12 cellular contexts compared by ENCODE assay signal in the genomic region with DNA sequence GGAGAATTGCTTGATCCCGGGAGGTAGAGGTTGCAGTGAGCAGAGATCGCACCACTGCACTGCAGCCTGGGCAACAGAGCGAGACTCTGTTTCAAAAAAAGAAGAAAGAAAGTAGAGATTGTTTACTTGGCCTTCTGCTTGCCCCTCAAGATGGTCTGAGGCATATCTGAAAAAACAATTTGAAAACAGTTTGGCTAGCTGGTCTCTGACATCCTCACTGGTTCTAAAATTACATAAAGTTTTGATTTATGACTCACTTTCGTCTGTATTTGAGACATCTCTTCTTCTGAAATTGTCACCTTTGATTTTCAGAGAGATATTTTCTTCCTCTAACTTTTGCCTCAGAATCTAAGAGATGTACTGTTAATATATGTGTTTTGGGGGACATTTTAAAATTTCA. TPM values are rescaled to one million over a fixed set of nuclear protein-coding genes. Genes with fewer than 3 reads are reported as not detected.
DNase-seq lines count a peak whose midpoint lies in the region; ATAC-seq and TF ChIP-seq lines count a peak whose summit lies in the region.
"Had no signal": no experiment of that assay in that cellular context is flagged by ENCODE, and none has a peak within 500 bp of the region (broad histone marks: within the 10 kb centered on the region; RNA-seq: fewer than 3 reads in every experiment).

No MANE protein-coding gene starts in this region.

- DNase-seq in HCEC 1CT = peak; percentile 13
- peak; percentile 4 for DNase-seq in HS-5 (ENCODE audit: low read depth)
- DNase-seq in osteocyte (ENCODE audit: extremely low spot score, unreplicated experiment) = no peak
- no peak for DNase-seq in putamen (ENCODE audit: low spot score)
- no peak for DNase-seq in WTC11 (ENCODE audit: low spot score)
- DNase-seq in NCI-H526 (lab: John Stamatoyannopoulos, UW) = no peak
- DNase-seq in RKO (ENCODE audit: low spot score) = no peak
- DNase-seq: amygdala; natural killer cell; stimulated activated naive CD4-positive, alpha-beta T cell had no signal

- H3K27ac Mint-ChIP-seq in osteocyte (ENCODE audit: unreplicated experiment) = peak overlapping the region; percentile 84
- H3K27ac Mint-ChIP-seq in WTC11 = no peak overlapping the region
- H3K27ac Mint-ChIP-seq: natural killer cell; T-helper 2 cell treated with Interferon-gamma antibody and Interleukin-4, amounts not matched to agents 5 μg/mL and 100 μg/mL, for 36 hours had no signal

- peak; percentile 92 for ATAC-seq in GM18868 (IDR thresholded peaks at IDR 0.05; ENCODE audit: unreplicated experiment)
- ATAC-seq in WTC11 = no peak
- ATAC-seq: natural killer cell had no signal

- TF ChIP-seq CTCF in osteocyte (IDR thresholded peaks at IDR 0.05) (no peak), WTC11 (IDR thresholded peaks at IDR 0.05) (no peak)

- H3K4me3 Mint-ChIP-seq in osteocyte (ENCODE audit: unreplicated experiment) (peak overlapping the region; percentile 42), WTC11 (no peak overlapping the region)
- H3K4me3 Mint-ChIP-seq: natural killer cell; T-helper 2 cell treated with Interferon-gamma antibody and Interleukin-4, amounts not matched to agents 5 μg/mL and 100 μg/mL, for 36 hours had no signal

- H3K36me3 Mint-ChIP-seq in osteocyte (ENCODE audit: unreplicated experiment) = peaks cover 5% of the 10 kb centered on the region
- no peaks in the 10 kb centered on the region for H3K36me3 Mint-ChIP-seq in WTC11
- H3K36me3 Mint-ChIP-seq: natural killer cell had no signal

- H3K4me1 Mint-ChIP-seq in osteocyte (ENCODE audit: unreplicated experiment) (peaks cover 16% of the 10 kb centered on the region), WTC11 (no peaks in the 10 kb centered on the region)
- H3K4me1 Mint-ChIP-seq: natural killer cell had no signal

- POLR2A ChIA-PET in WTC11 (lab: Charles Lee) = interaction anchor here (0.7 kb wide), 1 partner anchor 414 kb away, joined by 3 read pairs; no protein-coding TSS in a partner anchor

- CTCF ChIA-PET in WTC11 (lab: Charles Lee) = no interaction called here

- H3K27me3 Mint-ChIP-seq in osteocyte (ENCODE audit: unreplicated experiment) (no peaks in the 10 kb centered on the region), WTC11 (ENCODE audit: low read depth) (no peaks in the 10 kb centered on the region)

- H3K9me3 Mint-ChIP-seq in osteocyte (ENCODE audit: unreplicated experiment) (no peaks in the 10 kb centered on the region), WTC11 (no peaks in the 10 kb centered on the region)
- H3K9me3 Mint-ChIP-seq: natural killer cell; T-helper 2 cell treated with Interferon-gamma antibody and Interleukin-4, amounts not matched to agents 5 μg/mL and 100 μg/mL, for 36 hours had no signal

TF ChIP-seq in WTC11, 78 proteins besides CTCF, POLR2A, EP300 and RAD21 (continues in another document):
- TF ChIP-seq ELF4 (CRISPR knock-in tag; IDR thresholded peaks at IDR 0.05; ENCODE audit: low read depth) = no peak
- TF ChIP-seq GABPB1 (CRISPR knock-in tag; IDR thresholded peaks at IDR 0.05) = no peak
- TF ChIP-seq IRF2 (CRISPR knock-in tag; IDR thresholded peaks at IDR 0.05; ENCODE audit: borderline replicate concordance, low read depth) = no peak
- TF ChIP-seq GTF2I (CRISPR knock-in tag; conservative IDR thresholded peaks at IDR 0.05) = no peak
- TF ChIP-seq, protein P1, sequence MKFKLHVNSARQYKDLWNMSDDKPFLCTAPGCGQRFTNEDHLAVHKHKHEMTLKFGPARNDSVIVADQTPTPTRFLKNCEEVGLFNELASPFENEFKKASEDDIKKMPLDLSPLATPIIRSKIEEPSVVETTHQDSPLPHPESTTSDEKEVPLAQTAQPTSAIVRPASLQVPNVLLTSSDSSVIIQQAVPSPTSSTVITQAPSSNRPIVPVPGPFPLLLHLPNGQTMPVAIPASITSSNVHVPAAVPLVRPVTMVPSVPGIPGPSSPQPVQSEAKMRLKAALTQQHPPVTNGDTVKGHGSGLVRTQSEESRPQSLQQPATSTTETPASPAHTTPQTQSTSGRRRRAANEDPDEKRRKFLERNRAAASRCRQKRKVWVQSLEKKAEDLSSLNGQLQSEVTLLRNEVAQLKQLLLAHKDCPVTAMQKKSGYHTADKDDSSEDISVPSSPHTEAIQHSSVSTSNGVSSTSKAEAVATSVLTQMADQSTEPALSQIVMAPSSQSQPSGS (CRISPR knock-in tag; IDR thresholded peaks at IDR 0.05; ENCODE audit: borderline replicate concordance, low read depth) = no peak
- no peak for TF ChIP-seq ZNF423 (CRISPR knock-in tag; IDR thresholded peaks at IDR 0.05)
- no peak for TF ChIP-seq MXD4 (CRISPR knock-in tag; IDR thresholded peaks at IDR 0.05; ENCODE audit: borderline replicate concordance)
- no peak for TF ChIP-seq TEAD4 (CRISPR knock-in tag; IDR thresholded peaks at IDR 0.05)
- TF ChIP-seq HMGA2 (CRISPR knock-in tag; IDR thresholded peaks at IDR 0.05) = no peak
- no peak for TF ChIP-seq NR2C2 (CRISPR knock-in tag; IDR thresholded peaks at IDR 0.05)
- TF ChIP-seq, protein P2, sequence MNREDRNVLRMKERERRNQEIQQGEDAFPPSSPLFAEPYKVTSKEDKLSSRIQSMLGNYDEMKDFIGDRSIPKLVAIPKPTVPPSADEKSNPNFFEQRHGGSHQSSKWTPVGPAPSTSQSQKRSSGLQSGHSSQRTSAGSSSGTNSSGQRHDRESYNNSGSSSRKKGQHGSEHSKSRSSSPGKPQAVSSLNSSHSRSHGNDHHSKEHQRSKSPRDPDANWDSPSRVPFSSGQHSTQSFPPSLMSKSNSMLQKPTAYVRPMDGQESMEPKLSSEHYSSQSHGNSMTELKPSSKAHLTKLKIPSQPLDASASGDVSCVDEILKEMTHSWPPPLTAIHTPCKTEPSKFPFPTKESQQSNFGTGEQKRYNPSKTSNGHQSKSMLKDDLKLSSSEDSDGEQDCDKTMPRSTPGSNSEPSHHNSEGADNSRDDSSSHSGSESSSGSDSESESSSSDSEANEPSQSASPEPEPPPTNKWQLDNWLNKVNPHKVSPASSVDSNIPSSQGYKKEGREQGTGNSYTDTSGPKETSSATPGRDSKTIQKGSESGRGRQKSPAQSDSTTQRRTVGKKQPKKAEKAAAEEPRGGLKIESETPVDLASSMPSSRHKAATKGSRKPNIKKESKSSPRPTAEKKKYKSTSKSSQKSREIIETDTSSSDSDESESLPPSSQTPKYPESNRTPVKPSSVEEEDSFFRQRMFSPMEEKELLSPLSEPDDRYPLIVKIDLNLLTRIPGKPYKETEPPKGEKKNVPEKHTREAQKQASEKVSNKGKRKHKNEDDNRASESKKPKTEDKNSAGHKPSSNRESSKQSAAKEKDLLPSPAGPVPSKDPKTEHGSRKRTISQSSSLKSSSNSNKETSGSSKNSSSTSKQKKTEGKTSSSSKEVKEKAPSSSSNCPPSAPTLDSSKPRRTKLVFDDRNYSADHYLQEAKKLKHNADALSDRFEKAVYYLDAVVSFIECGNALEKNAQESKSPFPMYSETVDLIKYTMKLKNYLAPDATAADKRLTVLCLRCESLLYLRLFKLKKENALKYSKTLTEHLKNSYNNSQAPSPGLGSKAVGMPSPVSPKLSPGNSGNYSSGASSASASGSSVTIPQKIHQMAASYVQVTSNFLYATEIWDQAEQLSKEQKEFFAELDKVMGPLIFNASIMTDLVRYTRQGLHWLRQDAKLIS (CRISPR knock-in tag; IDR thresholded peaks at IDR 0.05; ENCODE audit: borderline replicate concordance) = no peak
- no peak for TF ChIP-seq SMAD3 (CRISPR knock-in tag; IDR thresholded peaks at IDR 0.05; ENCODE audit: borderline replicate concordance)
- TF ChIP-seq, protein P3, sequence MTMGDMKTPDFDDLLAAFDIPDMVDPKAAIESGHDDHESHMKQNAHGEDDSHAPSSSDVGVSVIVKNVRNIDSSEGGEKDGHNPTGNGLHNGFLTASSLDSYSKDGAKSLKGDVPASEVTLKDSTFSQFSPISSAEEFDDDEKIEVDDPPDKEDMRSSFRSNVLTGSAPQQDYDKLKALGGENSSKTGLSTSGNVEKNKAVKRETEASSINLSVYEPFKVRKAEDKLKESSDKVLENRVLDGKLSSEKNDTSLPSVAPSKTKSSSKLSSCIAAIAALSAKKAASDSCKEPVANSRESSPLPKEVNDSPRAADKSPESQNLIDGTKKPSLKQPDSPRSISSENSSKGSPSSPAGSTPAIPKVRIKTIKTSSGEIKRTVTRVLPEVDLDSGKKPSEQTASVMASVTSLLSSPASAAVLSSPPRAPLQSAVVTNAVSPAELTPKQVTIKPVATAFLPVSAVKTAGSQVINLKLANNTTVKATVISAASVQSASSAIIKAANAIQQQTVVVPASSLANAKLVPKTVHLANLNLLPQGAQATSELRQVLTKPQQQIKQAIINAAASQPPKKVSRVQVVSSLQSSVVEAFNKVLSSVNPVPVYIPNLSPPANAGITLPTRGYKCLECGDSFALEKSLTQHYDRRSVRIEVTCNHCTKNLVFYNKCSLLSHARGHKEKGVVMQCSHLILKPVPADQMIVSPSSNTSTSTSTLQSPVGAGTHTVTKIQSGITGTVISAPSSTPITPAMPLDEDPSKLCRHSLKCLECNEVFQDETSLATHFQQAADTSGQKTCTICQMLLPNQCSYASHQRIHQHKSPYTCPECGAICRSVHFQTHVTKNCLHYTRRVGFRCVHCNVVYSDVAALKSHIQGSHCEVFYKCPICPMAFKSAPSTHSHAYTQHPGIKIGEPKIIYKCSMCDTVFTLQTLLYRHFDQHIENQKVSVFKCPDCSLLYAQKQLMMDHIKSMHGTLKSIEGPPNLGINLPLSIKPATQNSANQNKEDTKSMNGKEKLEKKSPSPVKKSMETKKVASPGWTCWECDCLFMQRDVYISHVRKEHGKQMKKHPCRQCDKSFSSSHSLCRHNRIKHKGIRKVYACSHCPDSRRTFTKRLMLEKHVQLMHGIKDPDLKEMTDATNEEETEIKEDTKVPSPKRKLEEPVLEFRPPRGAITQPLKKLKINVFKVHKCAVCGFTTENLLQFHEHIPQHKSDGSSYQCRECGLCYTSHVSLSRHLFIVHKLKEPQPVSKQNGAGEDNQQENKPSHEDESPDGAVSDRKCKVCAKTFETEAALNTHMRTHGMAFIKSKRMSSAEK (CRISPR knock-in tag; IDR thresholded peaks at IDR 0.05; ENCODE audit: borderline replicate concordance) = no peak

RNA-seq across cellular contexts. Expression of a gene that starts 49.6 kb away (rescaled TPM):
- 22.3 and 23.3 TPM in 2 replicates for total RNA-seq in osteocyte
- total RNA-seq in WTC11 (2021) = 365 to 419 TPM (median 379 TPM) in 3 replicates

Comparison
In these comparisons a context has a peak if more than half of its experiments do, and no peak if none do; other contexts are left out.
1. DNase-seq: peak in HCEC 1CT (single experiment) and HS-5 (single experiment); none in osteocyte (single experiment), putamen (single experiment), WTC11 (single experiment), NCI-H526 (0 of 2) and RKO (single experiment).
2. RNA of a gene that starts 49.6 kb away (total RNA-seq): 365 to 419 TPM in WTC11; 22.3 to 23.3 TPM in osteocyte; every median in the first group is over 10 times any median in the second.